Comparison of ENCODE assay signal across 8 cellular contexts in genomic region chr5:119356384-119357188, GRCh38. TPM values are rescaled to one million over a fixed set of nuclear protein-coding genes. Genes with fewer than 3 reads are reported as not detected.
DNase-seq lines count a peak whose midpoint lies in the region; ATAC-seq and TF ChIP-seq lines count a peak whose summit lies in the region.

No MANE protein-coding gene starts in this region.

- intact Hi-C loops in dorsolateral prefrontal cortex (cut with DNase I), result no loop called here

- DNase-seq in NCI-H69 (lab: John Stamatoyannopoulos, UW), result peak; percentile 54
- DNase-seq in dorsolateral prefrontal cortex, result no peak
- no peak for DNase-seq in NCI-H1694 treated with DMSO at 0.1 percent for 48 hours (lab: John Stamatoyannopoulos, UW)
- DNase-seq in stimulated activated CD4-positive, alpha-beta T cell treated with anti-CD3 and anti-CD28 coated beads, Interleukin-2, amount 100 ng/mL, for 48 hours, result no peak
- DNase-seq in H4 (ENCODE audit: low spot score), result no peak

- H3K27ac ChIP-seq in dorsolateral prefrontal cortex, result peak overlapping the region in 7 of 59 donors; percentile 11 to 72 (median 17)
- peak overlapping the region; percentile 72 for H3K27ac ChIP-seq in muscle layer of duodenum (ENCODE audit: low read length)

- no peak for TF ChIP-seq CTCF in dorsolateral prefrontal cortex (IDR thresholded peaks at IDR 0.05 in 54 of 56, conservative IDR thresholded peaks at IDR 0.05 in 2 of 56; ENCODE audit: low read depth in 1 of 56, partially characterized antibody in 56 of 56)

- no peaks in the 10 kb centered on the region for H3K9me3 ChIP-seq in muscle layer of duodenum (ENCODE audit: control insufficient read depth in 1 of 2, low read length in 2 of 2)

- peak; percentile 8 for ATAC-seq in GM18502 (IDR thresholded peaks at IDR 0.05; ENCODE audit: poor library complexity, unreplicated experiment)
- no peak for ATAC-seq in GM18519 (IDR thresholded peaks at IDR 0.05; ENCODE audit: low FRiP score, unreplicated experiment)

- peaks cover 18 to 37% of the 10 kb centered on the region in 2 donors for H3K4me1 ChIP-seq in muscle layer of duodenum (ENCODE audit: control insufficient read depth in 1 of 2, insufficient read depth in 2 of 2, low read length in 2 of 2)

- H3K27me3 ChIP-seq in dorsolateral prefrontal cortex, result peaks cover 0 to 25% (median 0%) of the 10 kb centered on the region in 45 donors
- no peaks in the 10 kb centered on the region for H3K27me3 ChIP-seq in muscle layer of duodenum (ENCODE audit: low read depth, low read length)

- H3K4me3 ChIP-seq in dorsolateral prefrontal cortex (peak overlapping the region; percentile 29 to 76 (median 58)), muscle layer of duodenum (ENCODE audit: low read depth in 1 of 2, low read length in 2 of 2) (peak overlapping the region; percentile 83 to 90)

- H3K36me3 ChIP-seq in muscle layer of duodenum (ENCODE audit: control insufficient read depth in 1 of 2, insufficient read depth in 2 of 2, low read length in 2 of 2), result no peaks in the 10 kb centered on the region

RNA-seq across cellular contexts. Expression of gene TNFAIP8, which starts 0.8 kb away (rescaled TPM):
- total RNA-seq in dorsolateral prefrontal cortex, result 1 to 10 TPM in 105 of 120 experiments, under 1 TPM in 15; 0.25 to 6.9 (median 1.9) TPM
- 7.6 and 16.5 TPM in 2 replicates for total RNA-seq in H4 (2014; rRNA removed; shearing (Covaris generic))
